ENCODE assay signal across 12 cellular contexts in the genomic region with DNA sequence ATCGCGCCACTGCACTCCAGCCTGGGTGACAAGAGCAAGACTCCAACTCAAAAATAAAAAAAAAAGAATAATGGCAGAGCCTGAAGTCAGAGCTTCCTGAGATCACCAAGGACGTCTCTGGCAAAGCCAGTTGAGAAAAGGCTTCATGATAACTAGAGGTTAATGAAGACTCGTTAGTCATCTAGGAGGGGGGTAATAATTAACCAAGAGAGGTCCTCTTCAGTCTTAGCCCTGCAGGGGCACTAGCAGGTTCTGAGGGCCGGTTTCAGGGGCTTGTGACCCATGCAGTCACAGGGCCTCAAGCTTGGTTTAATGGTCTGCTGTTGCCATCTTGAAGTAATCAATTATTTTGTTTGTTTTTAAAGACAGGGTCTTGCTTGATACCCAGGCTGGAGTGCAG. TPM values are rescaled to one million over a fixed set of nuclear protein-coding genes. Genes with fewer than 3 reads are reported as not detected.
"Had no signal": no experiment of that assay in that cellular context is flagged by ENCODE, and none has a peak within 500 bp of the region (broad histone marks: within the 10 kb centered on the region; RNA-seq: fewer than 3 reads in every experiment).

No MANE protein-coding gene starts in this region.

- H3K27ac ChIP-seq: colonic mucosa, transverse colon, VCaP had no signal

- H3K4me1 ChIP-seq: colonic mucosa, transverse colon had no signal

- H3K27me3 ChIP-seq: colonic mucosa, transverse colon had no signal

- DNase-seq: activated CD4-positive, alpha-beta T cell treated with anti-CD3 and anti-CD28 coated beads, Interleukin-2, amount 10 ng/mL, durations not matched to agents 24 days and 14 days; activated naive CD4-positive, alpha-beta T cell treated with anti-CD3 and anti-CD28 coated beads, Interleukin-2, amount 10 ng/mL, durations not matched to agents 7 days and 5 days; activated T-cell treated with anti-CD3 and anti-CD28 coated beads for 4 hours; colonic mucosa; stimulated activated CD4-positive, alpha-beta T cell treated with anti-CD3 and anti-CD28 coated beads, Interleukin-2, amount 100 ng/mL, for 24 hours; stimulated activated naive B cell treated with anti-CD40 and anti-IgM and Interleukin-4, amounts not matched to agents 10 μg/mL and 1 μg/mL and 100 μg/mL, for 72 hours; T-cell; transverse colon had no signal

- H3K4me3 ChIP-seq: colonic mucosa, transverse colon had no signal

- ATAC-seq: stimulated activated naive B cell treated with anti-CD40 and anti-IgM and Interleukin-4, amounts not matched to agents 10 μg/mL and 1 μg/mL and 100 μg/mL, for 72 hours; T-cell had no signal

- H3K9me3 ChIP-seq: colonic mucosa, transverse colon had no signal

- H3K36me3 ChIP-seq: colonic mucosa, transverse colon had no signal

- FAIRE-seq: endothelial cell of umbilical vein, frontal cortex had no signal

RNA-seq across cellular contexts. Expression of a gene that starts 52.4 kb away (rescaled TPM):
- total RNA-seq: activated T-helper 2 cell treated with anti-CD3 and anti-CD28 coated beads, Interferon-gamma antibody, Interleukin-2, Interleukin-4, amounts not matched to agents 10 μg/mL and 5 μg/mL and 100 μg/mL, durations not matched to agents 14 hours and 24 hours and 36 hours had no signal
